ENCODE assay signal across 6 cellular contexts in genomic region chr17:81868674-81869220, GRCh38. TPM values are rescaled to one million over a fixed set of nuclear protein-coding genes. Genes with fewer than 3 reads are reported as not detected.
DNase-seq lines count a peak whose midpoint lies in the region; ATAC-seq, FAIRE-seq and TF ChIP-seq lines count a peak whose summit lies in the region.

No MANE protein-coding gene starts in this region.

- DNase-seq in CD4-positive, alpha-beta T cell, result no peak
- DNase-seq in PC-9 (peak; percentile 40 to 85), fibroblast of villous mesenchyme (ENCODE audit: low read depth) (peak; percentile 91), tibial nerve (ENCODE audit: low spot score in 2 of 2) (no peak), NCI-H128 (lab: John Stamatoyannopoulos, UW; ENCODE audit: unreplicated experiment) (no peak), D721Med (ENCODE audit: insufficient read length, low spot score) (no peak)

- H3K27me3 ChIP-seq in CD4-positive, alpha-beta T cell (ENCODE audit: control insufficient read depth, insufficient read depth, low read length), result no peaks in the 10 kb centered on the region
- no peaks in the 10 kb centered on the region for H3K27me3 ChIP-seq in PC-9 (ENCODE audit: insufficient read depth, low read depth)
- H3K27me3 ChIP-seq in tibial nerve, result no peaks in the 10 kb centered on the region

- intact Hi-C loops in CD4-positive, alpha-beta T cell (cut with DNase I, micrococcal nuclease), result loop anchor here in 1 of 2 experiments (10.0 kb wide), 1 partner anchor 354 kb away; the partner anchor contains the start of gene ACTG1
- intact Hi-C loops in PC-9 (cut with micrococcal nuclease; ENCODE audit: unreplicated experiment), result loop anchor here (1.0 to 5.0 kb wide), 2 partner anchors 44 to 59 kb away; partner anchors contain the start of gene MAFG

- peaks cover 55% of the 10 kb centered on the region for H3K36me3 Mint-ChIP-seq in CD4-positive, alpha-beta T cell (ENCODE audit: low read depth)

- H4K20me1 ChIP-seq in PC-9 (ENCODE audit: insufficient read depth), result peaks cover 29% of the 10 kb centered on the region

- H3K4me3 ChIP-seq in PC-9 (no peak overlapping the region), fibroblast of villous mesenchyme (ENCODE audit: low read depth, low read length) (peak overlapping the region; percentile 85), tibial nerve (peak overlapping the region in 2 of 4 donors; percentile 91 to 97)

- no peak for TF ChIP-seq POLR2A in tibial nerve (IDR thresholded peaks at IDR 0.05)

- H3K9me2 ChIP-seq in PC-9 (ENCODE audit: insufficient read depth), result no peaks in the 10 kb centered on the region

- no peak for TF ChIP-seq CTCF in CD4-positive, alpha-beta T cell (IDR thresholded peaks at IDR 0.05)
- TF ChIP-seq CTCF in PC-9 (conservative IDR thresholded peaks at IDR 0.05), result no peak
- TF ChIP-seq CTCF in fibroblast of villous mesenchyme (IDR thresholded peaks at IDR 0.05; ENCODE audit: insufficient read depth, low read depth, low read length), result no peak
- no peak for TF ChIP-seq CTCF in tibial nerve (IDR thresholded peaks at IDR 0.05)
- no peak for TF ChIP-seq CTCF in D721Med (IDR thresholded peaks at IDR 0.05; ENCODE audit: insufficient read depth, missing control alignments)

- peak overlapping the region; percentile 95 for H3K27ac Mint-ChIP-seq in CD4-positive, alpha-beta T cell

- H3F3A ChIP-seq in PC-9 (ENCODE audit: insufficient read depth, low read depth), result peaks cover 65% of the 10 kb centered on the region

- H3K79me2 ChIP-seq in PC-9 (ENCODE audit: low read depth), result peaks cover 39% of the 10 kb centered on the region

- no TSS peak for BruUV-seq in PC-9 (replicated peaks; lab: Mats Ljungman, UMichigan)

- no peaks in the 10 kb centered on the region for H3K9me3 ChIP-seq in CD4-positive, alpha-beta T cell (ENCODE audit: control insufficient read depth, low read length)
- H3K9me3 ChIP-seq in PC-9 (ENCODE audit: insufficient read depth, low read depth), result no peaks in the 10 kb centered on the region
- H3K9me3 ChIP-seq in tibial nerve, result no peaks in the 10 kb centered on the region

- 0 out of 2 replicates have a peak, but pooled peaks cover 14% of the 10 kb centered on the region for H3K4me1 ChIP-seq in PC-9 (replicated peaks; ENCODE audit: insufficient read depth)
- H3K4me1 ChIP-seq in tibial nerve, result peaks cover 0 to 71% (median 40%) of the 10 kb centered on the region in 4 donors

- peak overlapping the region; percentile 80; the same call in 1 of the 2 replicates for H3K4me2 ChIP-seq in PC-9

- 57 to 87% methylated on average over 10 to 30 of the region's 30 CpGs for WGBS in tibial nerve, 2 donors

- POLR2A ChIA-PET in CD4-positive, alpha-beta T cell (lab: Charles Lee), result interaction anchor here (2.2 to 4.6 kb wide), 4 partner anchors 7 to 58 kb away, joined by 10 to 63 read pairs (median 18); partner anchors contain the start of genes ALYREF, ANAPC11, MAFG and MCRIP1
- POLR2A ChIA-PET in PC-9 (lab: Charles Lee; ENCODE audit: unreplicated experiment), result interaction anchor here (1.2 kb wide), 1 partner anchor 8 kb away, joined by 3 read pairs; no protein-coding TSS in a partner anchor

- H3K36me3 ChIP-seq in PC-9 (ENCODE audit: low read depth) (no peaks in the 10 kb centered on the region), tibial nerve (peaks cover 0 to 56% (median 17%) of the 10 kb centered on the region in 3 donors)

- H3K4me1 Mint-ChIP-seq in CD4-positive, alpha-beta T cell (ENCODE audit: low read depth), result peaks cover 35% of the 10 kb centered on the region

- H3K27ac ChIP-seq in CD4-positive, alpha-beta T cell (ENCODE audit: low read depth, low read length), result no peak overlapping the region
- no peak overlapping the region for H3K27ac ChIP-seq in PC-9
- H3K27ac ChIP-seq in tibial nerve, result peak overlapping the region; percentile 23 to 99 (median 93)

- no peaks in the 10 kb centered on the region for H3K27me3 Mint-ChIP-seq in CD4-positive, alpha-beta T cell

- peak overlapping the region; percentile 42 for H3K4me3 Mint-ChIP-seq in CD4-positive, alpha-beta T cell

- ATAC-seq in CD4-positive, alpha-beta T cell (ENCODE audit: poor library complexity), result no peak

- CTCF ChIA-PET in CD4-positive, alpha-beta T cell (lab: Charles Lee), result interaction anchor here (1.0 to 1.7 kb wide), 3 partner anchors 23 to 185 kb away, joined by 3 to 5 read pairs (median 3); partner anchors contain the start of genes ANAPC11, ARL16, HGS and MAFG
- CTCF ChIA-PET in PC-9 (lab: Charles Lee), result interaction anchor here (0.6 kb wide), 1 partner anchor 54 kb away, joined by 4 read pairs; no protein-coding TSS in a partner anchor

- FAIRE-seq in D721Med (lab: Jason Lieb, UNC), result no peak

- TF ChIP-seq EP300 in tibial nerve (IDR thresholded peaks at IDR 0.05), result no peak

- H3K9me3 Mint-ChIP-seq in CD4-positive, alpha-beta T cell, result no peaks in the 10 kb centered on the region

- no peak overlapping the region for H2AFZ ChIP-seq in PC-9

RNA-seq across cellular contexts. Expression of gene ARHGDIA, which starts 2.4 kb away (rescaled TPM):
- total RNA-seq in CD4-positive, alpha-beta T cell, result 100 to 1,000 TPM; 706 to 715 TPM
- total RNA-seq in PC-9 (2021) (242 and 309 TPM in 2 replicates), fibroblast of villous mesenchyme (106 and 181 TPM in 2 replicates), tibial nerve (100 to 1,000 TPM; 190 to 484 (median 237) TPM)

RNA-seq across cellular contexts. Expression of gene P4HB, which starts 8.4 kb away (rescaled TPM):
- total RNA-seq in CD4-positive, alpha-beta T cell, result 100 to 1,000 TPM; 223 to 233 TPM
- total RNA-seq in PC-9 (2021) (636 and 782 TPM in 2 replicates), fibroblast of villous mesenchyme (735 and 809 TPM in 2 replicates), tibial nerve (100 to 1,000 TPM; 385 to 594 (median 472) TPM)

RNA-seq across cellular contexts. Expression of gene ALYREF, which starts 22.6 kb away (rescaled TPM):
- total RNA-seq in CD4-positive, alpha-beta T cell, result 100 to 1,000 TPM in 1 of 2 experiments, 10 to 100 TPM in 1; 93.3 to 101 TPM
- total RNA-seq in PC-9 (2021) (138 and 156 TPM in 2 replicates), fibroblast of villous mesenchyme (120 and 134 TPM in 2 replicates), tibial nerve (10 to 100 TPM; 44.5 to 67.2 (median 63.5) TPM)

RNA-seq across cellular contexts. Expression of gene ANAPC11, which starts 22.8 kb away (rescaled TPM):
- total RNA-seq in CD4-positive, alpha-beta T cell, result 10 to 100 TPM; 27.9 to 28.9 TPM
- total RNA-seq in PC-9 (2021) (187 and 256 TPM in 2 replicates), fibroblast of villous mesenchyme (101 and 150 TPM in 2 replicates), tibial nerve (100 to 1,000 TPM in 3 of 4 donors, 10 to 100 TPM in 1; 95.4 to 116 (median 106) TPM)

RNA-seq across cellular contexts. Expression of gene NPB, which starts 33.3 kb away (rescaled TPM):
- under 1 TPM in 1 of 2 experiments, not detected in 1; 0.20 TPM for total RNA-seq in CD4-positive, alpha-beta T cell
- total RNA-seq in PC-9 (2021), result 0.83 and 1.1 TPM in 2 replicates
- total RNA-seq in fibroblast of villous mesenchyme, result 0.43 and 0.64 TPM in 2 replicates
- total RNA-seq in tibial nerve, result 1 to 10 TPM in 3 of 4 donors, not detected in 1; 4.2 to 8.7 (median 5.4) TPM

Comparison
In these comparisons a context has a peak if more than half of its experiments do, and no peak if none do; other contexts are left out.
1. DNase-seq: peak in PC-9 (2 of 2) and fibroblast of villous mesenchyme (single experiment); none in CD4-positive, alpha-beta T cell (0 of 10), tibial nerve (0 of 2), NCI-H128 (single experiment) and D721Med (single experiment).
2. H3K27ac ChIP-seq: peak in tibial nerve (4 of 4); none in CD4-positive, alpha-beta T cell (single experiment) and PC-9 (single experiment).